Comparison of ENCODE assay signal across 30 cellular contexts in the genomic region with DNA sequence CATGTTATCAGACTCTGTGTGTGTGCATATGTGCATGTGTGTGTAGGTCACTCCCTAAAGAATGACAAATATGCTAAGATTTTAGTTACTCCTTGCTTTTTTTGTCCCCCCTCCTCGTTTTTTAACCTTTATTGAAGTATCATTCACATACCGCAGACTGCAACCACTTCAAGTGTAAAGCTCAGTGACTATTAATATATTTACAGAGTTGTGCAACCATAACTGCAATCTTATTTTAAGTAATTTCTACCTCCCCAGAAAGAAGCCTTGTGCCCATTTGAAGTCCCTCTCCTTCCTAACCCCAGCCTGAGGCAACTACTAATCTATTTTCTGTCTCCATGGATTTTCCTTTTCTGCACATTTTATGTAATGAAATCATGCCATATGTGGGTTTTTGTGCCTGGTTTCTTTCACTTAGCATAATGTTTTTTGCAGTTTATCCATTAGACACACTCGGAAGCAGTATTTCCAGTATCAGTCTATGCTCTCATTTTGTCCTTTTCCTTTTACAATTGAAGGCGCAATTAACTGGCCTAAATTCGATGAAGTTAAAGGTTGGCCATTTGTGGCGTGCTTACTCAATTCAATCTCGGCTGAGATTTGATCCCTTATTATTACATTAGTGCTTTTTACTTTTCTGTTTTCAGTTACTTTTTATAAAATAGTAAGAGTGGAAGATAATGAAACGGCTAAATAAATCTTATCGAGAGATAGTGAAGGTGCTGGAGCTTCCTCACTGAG.
"Had no signal": no experiment of that assay in that cellular context is flagged by ENCODE, and none has a peak within 500 bp of the region (broad histone marks: within the 10 kb centered on the region; RNA-seq: fewer than 3 reads in every experiment).

No MANE protein-coding gene starts in this region.

- DNase-seq: hypothalamus; immature natural killer cell; kidney; left colon; lower lobe of right lung; mesendoderm; naive B cell; natural killer cell; nephron progenitor cell; pancreas; posterior cingulate gyrus; retina; right cardiac atrium; stimulated activated CD4-positive, alpha-beta T cell treated with anti-CD3 and anti-CD28 coated beads, Interleukin-12 subunit alpha, Interleukin-12 subunit beta, amount 100 ng/mL, for 4 hours; stimulated activated CD4-positive, alpha-beta T cell treated with anti-CD3 and anti-CD28 coated beads, Interleukin-15, amount 100 ng/mL, for 24 hours; stimulated activated CD4-positive, alpha-beta T cell treated with anti-CD3 and anti-CD28 coated beads, Interleukin-2, amount 100 ng/mL, for 24 hours; stimulated activated CD4-positive, alpha-beta T cell treated with anti-CD3 and anti-CD28 coated beads, Interleukin-4, amount 100 ng/mL, for 1 hour; stimulated activated naive B cell treated with anti-CD40 and anti-IgM and Interleukin-4, amounts not matched to agents 10 μg/mL and 1 μg/mL and 100 μg/mL, for 72 hours; stimulated activated naive CD8-positive, alpha-beta T cell treated with anti-CD3 and anti-CD28 coated beads, Interleukin-15, Interleukin-2, amounts not matched to agents 100 U/mL and 50 U/mL, for 24 hours; stomach; tibial artery; trophoblast cell; uterus had no signal

- H3K9me3 ChIP-seq: lower lobe of right lung, neutrophil, pancreas, prostate gland, stomach, suprapubic skin, thoracic aorta, uterus had no signal

- H3K36me3 ChIP-seq: lower lobe of right lung, neural progenitor cell, neutrophil, pancreas, prostate gland, stomach, suprapubic skin, thoracic aorta, tibial artery, uterus had no signal

- H3K27ac ChIP-seq: lower lobe of right lung, neural progenitor cell, neutrophil, pancreas, prostate gland, skin epidermis, stomach, suprapubic skin, thoracic aorta, tibial artery, uterus had no signal

- H3K27me3 ChIP-seq: neural progenitor cell, neutrophil, pancreas, stomach, suprapubic skin, uterus had no signal

- ATAC-seq: left colon; natural killer cell; pancreas; right cardiac atrium; sciatic nerve; stimulated activated naive B cell treated with anti-CD40 and anti-IgM and Interleukin-4, amounts not matched to agents 10 μg/mL and 1 μg/mL and 100 μg/mL, for 72 hours; stimulated activated naive CD8-positive, alpha-beta T cell treated with anti-CD3 and anti-CD28 coated beads, Interleukin-15, Interleukin-2, amounts not matched to agents 100 U/mL and 50 U/mL, for 24 hours had no signal

- H3K4me3 ChIP-seq: lower lobe of right lung, neural progenitor cell, pancreas, prostate gland, skin epidermis, stomach, suprapubic skin, thoracic aorta, tibial artery, uterus had no signal

- H3K4me1 ChIP-seq: lower lobe of right lung, prostate gland, suprapubic skin, tibial artery, uterus had no signal
